Comparison of ENCODE assay signal across 32 cellular contexts in the genomic region with DNA sequence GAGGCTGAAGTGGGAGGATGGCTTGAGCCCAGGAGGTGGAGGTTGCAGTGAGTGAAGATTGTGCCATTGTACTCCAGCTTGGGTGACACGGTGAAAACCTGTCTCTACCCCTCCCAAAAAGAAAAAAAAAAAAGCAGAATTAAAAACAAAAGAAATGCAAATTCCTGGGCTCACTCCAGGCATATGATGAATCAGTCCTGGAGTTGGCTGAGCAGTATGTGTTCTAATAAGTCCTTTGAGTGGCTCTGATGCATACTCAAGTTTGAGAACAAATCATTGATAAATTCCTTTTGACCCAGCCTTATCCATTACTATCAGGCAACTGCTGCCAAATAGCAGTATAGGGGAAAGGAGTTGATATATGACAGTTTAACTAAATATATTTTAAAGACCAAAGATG. TPM values are rescaled to one million over a fixed set of nuclear protein-coding genes. Genes with fewer than 3 reads are reported as not detected.
DNase-seq lines count a peak whose midpoint lies in the region; ATAC-seq and TF ChIP-seq lines count a peak whose summit lies in the region.
"Had no signal": no experiment of that assay in that cellular context is flagged by ENCODE, and none has a peak within 500 bp of the region (broad histone marks: within the 10 kb centered on the region; RNA-seq: fewer than 3 reads in every experiment).

No MANE protein-coding gene starts in this region.

- TF ChIP-seq EP300 in SK-N-SH (IDR thresholded peaks at IDR 0.05; ENCODE audit: borderline replicate concordance in 1 of 2, low read depth in 1 of 2, low read length in 1 of 2): no peak

- 57% methylated on average over 1 of the region's 1 CpG for WGBS in SK-N-SH (ENCODE audit: low lambda C conversion rate)

- peaks cover 100% of the 10 kb centered on the region for H3K79me2 ChIP-seq in SK-N-SH (ENCODE audit: insufficient read depth)

- intact Hi-C loops in gastrocnemius medialis (cut with DNase I; ENCODE audit: low total_unique reads): no loop called here

- H3K4me1 ChIP-seq in SK-N-SH (ENCODE audit: control insufficient read depth in 1 of 2, insufficient read depth in 2 of 2, low read depth in 1 of 2, low read length in 1 of 2): peaks cover 0 to 15% of the 10 kb centered on the region in 2 experiments; a peak in 1 of 4 replicates
- peaks cover 30 to 39% of the 10 kb centered on the region in 2 donors for H3K4me1 ChIP-seq in gastrocnemius medialis
- H3K4me1 ChIP-seq: Caco-2, parathyroid adenoma, SJCRH30 had no signal

- no peak for TF ChIP-seq POLR2A in gastrocnemius medialis (IDR thresholded peaks at IDR 0.05)

- H3K9me3 ChIP-seq in SK-N-SH: no peaks in the 10 kb centered on the region
- H3K9me3 ChIP-seq in gastrocnemius medialis: no peaks in the 10 kb centered on the region
- H3K9me3 ChIP-seq: Caco-2, SJCRH30, suprapubic skin, upper lobe of right lung had no signal

- CTCF ChIA-PET in SK-N-SH (lab: Yijun Ruan, JAX): no interaction called here

- no peak overlapping the region for H2AFZ ChIP-seq in SK-N-SH (ENCODE audit: low read depth)
- H2AFZ ChIP-seq: parathyroid adenoma had no signal

- 0 out of 4 replicates have a peak overlapping the region, but pooled peaks of 1 of the 2 experiments have one; percentile 5 for H3K27ac ChIP-seq in SK-N-SH (ENCODE audit: low read depth in 2 of 2, low read length in 1 of 2)
- no peak overlapping the region for H3K27ac ChIP-seq in gastrocnemius medialis
- H3K27ac ChIP-seq: C4-2B, parathyroid adenoma, SJCRH30, suprapubic skin, upper lobe of right lung had no signal

- H3K4me3 ChIP-seq in SK-N-SH (ENCODE audit: low read depth in 2 of 2, low read length in 1 of 2) (no peak overlapping the region), gastrocnemius medialis (no peak overlapping the region)
- H3K4me3 ChIP-seq: SJCRH30, suprapubic skin, upper lobe of right lung had no signal

- H3K4me1 Mint-ChIP-seq in nephron progenitor cell: no peaks in the 10 kb centered on the region
- H3K4me1 Mint-ChIP-seq: neural crest cell had no signal

- H3K4me3 Mint-ChIP-seq in nephron progenitor cell: no peak overlapping the region
- H3K4me3 Mint-ChIP-seq: activated naive CD4-positive, alpha-beta T cell treated with anti-CD3 and anti-CD28 coated beads, Interleukin-2, amount 10 ng/mL, durations not matched to agents 7 days and 5 days; activated T-cell treated with anti-CD3 and anti-CD28 coated beads, Interleukin-2, amount 50 U/mL, for 72 hours; endodermal cell; neural crest cell; stimulated activated memory B cell treated with anti-CD40 and anti-IgM and Interleukin-4, amounts not matched to agents 10 μg/mL and 1 μg/mL and 100 μg/mL, for 72 hours; T-cell had no signal

- in situ Hi-C loops in gastrocnemius medialis (cut with MboI; ENCODE audit: low sequenced_read_pairs in 4 of 4): no loop called here

- H3K27me3 Mint-ChIP-seq in nephron progenitor cell (ENCODE audit: low read depth, poor library complexity): no peaks in the 10 kb centered on the region
- H3K27me3 Mint-ChIP-seq: activated naive CD4-positive, alpha-beta T cell treated with anti-CD3 and anti-CD28 coated beads, Interleukin-2, amount 10 ng/mL, durations not matched to agents 7 days and 5 days; stimulated activated memory B cell treated with anti-CD40 and anti-IgM and Interleukin-4, amounts not matched to agents 10 μg/mL and 1 μg/mL and 100 μg/mL, for 72 hours; T-cell had no signal

- peaks cover 8% of the 10 kb centered on the region for H3F3A ChIP-seq in SK-N-SH (replicated peaks; ENCODE audit: insufficient read depth)

- H3K9me2 ChIP-seq in SK-N-SH: no peaks in the 10 kb centered on the region

- H4K20me1 ChIP-seq in SK-N-SH (ENCODE audit: insufficient read depth): peaks cover 92% of the 10 kb centered on the region

- DNase-seq in GM03348 (ENCODE audit: low spot score) (peak; percentile 32), SK-N-SH (no peak), renal cortical epithelial cell (ENCODE audit: low read depth) (peak; percentile 47), nephron progenitor cell (no peak), gastrocnemius medialis (no peak), GM20000 (ENCODE audit: low spot score) (no peak)
- DNase-seq: activated CD4-positive, CD25-positive, alpha-beta regulatory T cell; activated naive CD4-positive, alpha-beta T cell treated with anti-CD3 and anti-CD28 coated beads, Interleukin-2, amount 10 ng/mL, durations not matched to agents 7 days and 5 days; activated T-cell treated with anti-CD3 and anti-CD28 coated beads, Interleukin-2, amount 50 U/mL, for 72 hours; Caco-2; caudate nucleus; cortex of kidney; DMS79; endodermal cell; head of caudate nucleus; left cardiac atrium; NCI-H1092 treated with DMSO at 0.1 percent for 48 hours; NCI-H187; NCI-H526; right cardiac atrium; SJCRH30; stimulated activated CD4-positive, alpha-beta T cell treated with anti-CD3 and anti-CD28 coated beads, Interleukin-12 subunit alpha, Interleukin-12 subunit beta, amount 100 ng/mL, for 4 hours; stimulated activated CD4-positive, alpha-beta T cell treated with anti-CD3 and anti-CD28 coated beads, Interleukin-4, amount 100 ng/mL, for 1 hour; T-cell; upper lobe of right lung had no signal

- no peaks in the 10 kb centered on the region for H3K9me3 Mint-ChIP-seq in nephron progenitor cell
- H3K9me3 Mint-ChIP-seq: activated naive CD4-positive, alpha-beta T cell treated with anti-CD3 and anti-CD28 coated beads, Interleukin-2, amount 10 ng/mL, durations not matched to agents 7 days and 5 days; activated T-cell treated with anti-CD3 and anti-CD28 coated beads, Interleukin-2, amount 50 U/mL, for 72 hours; endodermal cell; neural crest cell; stimulated activated memory B cell treated with anti-CD40 and anti-IgM and Interleukin-4, amounts not matched to agents 10 μg/mL and 1 μg/mL and 100 μg/mL, for 72 hours; T-cell had no signal

- H3K36me3 Mint-ChIP-seq in nephron progenitor cell (ENCODE audit: low read depth): peaks cover 64% of the 10 kb centered on the region

- H3K4me2 ChIP-seq in SK-N-SH: no peak overlapping the region

- H3K36me3 ChIP-seq in SK-N-SH (replicated peaks in 1 of 2; ENCODE audit: control insufficient read depth in 1 of 2, insufficient read depth in 2 of 2, low read length in 1 of 2) (peaks cover 0 to 32% of the 10 kb centered on the region in 2 experiments), gastrocnemius medialis (no peaks in the 10 kb centered on the region)

- TF ChIP-seq CTCF in SK-N-SH (IDR thresholded peaks at IDR 0.05): no peak
- TF ChIP-seq CTCF in nephron progenitor cell (IDR thresholded peaks at IDR 0.05): no peak
- TF ChIP-seq CTCF in gastrocnemius medialis (IDR thresholded peaks at IDR 0.05 in 4 of 5, conservative IDR thresholded peaks at IDR 0.05 in 1 of 5): no peak
- no peak for TF ChIP-seq CTCF in GM20000 (IDR thresholded peaks at IDR 0.05; ENCODE audit: extremely low read depth, missing control alignments)

- POLR2A ChIA-PET in SK-N-SH (lab: Yijun Ruan, JAX): no interaction called here

- TF ChIP-seq RAD21 in SK-N-SH (IDR thresholded peaks at IDR 0.05; ENCODE audit: low read length): no peak

- no peak overlapping the region for H3K27ac Mint-ChIP-seq in nephron progenitor cell
- H3K27ac Mint-ChIP-seq: activated naive CD4-positive, alpha-beta T cell treated with anti-CD3 and anti-CD28 coated beads, Interleukin-2, amount 10 ng/mL, durations not matched to agents 7 days and 5 days; activated T-cell treated with anti-CD3 and anti-CD28 coated beads, Interleukin-2, amount 50 U/mL, for 72 hours; endodermal cell; stimulated activated memory B cell treated with anti-CD40 and anti-IgM and Interleukin-4, amounts not matched to agents 10 μg/mL and 1 μg/mL and 100 μg/mL, for 72 hours had no signal

- peak; percentile 74 for ATAC-seq in esophagus mucosa
- ATAC-seq in gastrocnemius medialis: no peak
- ATAC-seq: activated T-cell treated with anti-CD3 and anti-CD28 coated beads, Interleukin-2, amount 50 U/mL, for 72 hours; left cardiac atrium; Panc1; right cardiac atrium; stimulated activated memory B cell treated with anti-CD40 and anti-IgM and Interleukin-4, amounts not matched to agents 10 μg/mL and 1 μg/mL and 100 μg/mL, for 72 hours; T-cell; upper lobe of right lung had no signal

- no peak overlapping the region for H3K9ac ChIP-seq in SK-N-SH
- H3K9ac ChIP-seq: parathyroid adenoma had no signal

- H3K27me3 ChIP-seq in SK-N-SH (ENCODE audit: insufficient read depth): no peaks in the 10 kb centered on the region
- no peaks in the 10 kb centered on the region for H3K27me3 ChIP-seq in gastrocnemius medialis
- H3K27me3 ChIP-seq: SJCRH30, suprapubic skin, upper lobe of right lung had no signal

TF ChIP-seq in SK-N-SH, 30 proteins besides CTCF, POLR2A, EP300 and RAD21:
- no peak for TF ChIP-seq SMC3 (IDR thresholded peaks at IDR 0.05; ENCODE audit: low read depth, low read length)
- no peak for TF ChIP-seq POLR2AphosphoS5 (IDR thresholded peaks at IDR 0.05; ENCODE audit: low read depth, low read length)
- TF ChIP-seq NFIC (IDR thresholded peaks at IDR 0.05; ENCODE audit: borderline replicate concordance): 0 out of 2 replicates have a peak, but pooled peaks have one; percentile 30
- TF ChIP-seq JUND (IDR thresholded peaks at IDR 0.05): 0 out of 2 replicates have a peak, but pooled peaks have one; percentile 14

RNA-seq across cellular contexts. Expression of a gene that starts 28.3 kb away (rescaled TPM):
- polyA plus RNA-seq in SK-N-SH (2012; rRNA removed): 24.1 and 39.6 TPM in 2 replicates
- 16.2 and 21.1 TPM in 2 replicates for polyA plus RNA-seq in SK-N-SH (2012; cell fraction: cytosol; rRNA removed)
- polyA plus RNA-seq in SK-N-SH (2012; cell fraction: nucleus; rRNA removed): 62.0 and 95.8 TPM in 2 replicates
- 19.6 TPM for total RNA-seq in esophagus mucosa
- total RNA-seq in renal cortical epithelial cell: 38.2 and 53.5 TPM in 2 replicates
- 10 to 100 TPM; 16.7 to 29.0 (median 18.8) TPM for total RNA-seq in gastrocnemius medialis

Comparison
In these comparisons a context has a peak if more than half of its experiments do, and no peak if none do; other contexts are left out.
1. DNase-seq: peak in GM03348 (single experiment) and renal cortical epithelial cell (single experiment); none in SK-N-SH (single experiment), nephron progenitor cell (single experiment), gastrocnemius medialis (0 of 2) and GM20000 (single experiment).